15 cellular contexts compared by ENCODE assay signal in genomic region chr17:15106540-15106939, GRCh38.
A peak's percentile ranks its signal among the peaks of the same experiment; 100 is the strongest.
DNase-seq lines count a peak whose midpoint lies in the region; ATAC-seq and TF ChIP-seq lines count a peak whose summit lies in the region.
"Had no signal": no experiment of that assay in that cellular context is flagged by ENCODE, and none has a peak within 500 bp of the region (broad histone marks: within the 10 kb centered on the region; RNA-seq: fewer than 3 reads in every experiment).

No MANE protein-coding gene starts in this region.

- H3K36me3 ChIP-seq in kidney epithelial cell (ENCODE audit: control insufficient read depth, insufficient read depth, low read length) (no peaks in the 10 kb centered on the region), tibial artery (no peaks in the 10 kb centered on the region)
- H3K36me3 ChIP-seq: heart left ventricle had no signal

- no peak overlapping the region for H3K4me3 ChIP-seq in kidney epithelial cell (ENCODE audit: low read depth, low read length)
- no peak overlapping the region for H3K4me3 ChIP-seq in tibial artery
- H3K4me3 ChIP-seq: heart left ventricle had no signal

- H3K4me1 ChIP-seq in tibial artery, result no peaks in the 10 kb centered on the region

- ATAC-seq in HG02884 (IDR thresholded peaks at IDR 0.05; ENCODE audit: unreplicated experiment), result no peak
- ATAC-seq: activated T-cell treated with anti-CD3 and anti-CD28 coated beads, Interleukin-2, amount 50 U/mL, for 4 hours had no signal

- no peaks in the 10 kb centered on the region for H3K9me3 ChIP-seq in tibial artery
- H3K9me3 ChIP-seq: heart left ventricle had no signal

- no peak for TF ChIP-seq CTCF in kidney epithelial cell (IDR thresholded peaks at IDR 0.05; ENCODE audit: insufficient read depth, low read length, poor library complexity, severe bottlenecking)
- no peak for TF ChIP-seq CTCF in tibial artery (IDR thresholded peaks at IDR 0.05)

- DNase-seq in EL, result peak; percentile 47
- peak; percentile 76 for DNase-seq in HPDE6-E6E7 (ENCODE audit: extremely low spot score)
- peak; percentile 29 for DNase-seq in astrocyte of the hippocampus (ENCODE audit: low read depth, low spot score)
- DNase-seq in kidney epithelial cell (ENCODE audit: low read depth), result peak; percentile 14
- no peak for DNase-seq in activated effector memory CD4-positive, alpha-beta T cell treated with Interleukin-2 at 50 U/mL for 16 hours
- DNase-seq in activated T-cell treated with anti-CD3 and anti-CD28 coated beads for 4 hours, result no peak
- DNase-seq in tibial artery, result no peak
- DNase-seq: activated CD4-positive, alpha-beta T cell treated with anti-CD3 and anti-CD28 coated beads, Interleukin-2, amount 10 ng/mL, durations not matched to agents 24 days and 14 days; activated T-cell treated with anti-CD3 and anti-CD28 coated beads, Interleukin-2, amount 50 U/mL, for 4 hours; heart left ventricle; MM.1S; naive B cell; SHP77 treated with DMSO at 0.1 percent for 48 hours had no signal

- no peaks in the 10 kb centered on the region for H3K27me3 ChIP-seq in kidney epithelial cell (ENCODE audit: control insufficient read depth, insufficient read depth, low read length)
- H3K27me3 ChIP-seq in tibial artery, result peaks cover 0 to 2% of the 10 kb centered on the region in 2 donors
- H3K27me3 ChIP-seq: heart left ventricle had no signal

- intact Hi-C loops in tibial artery (cut with DNase I; ENCODE audit: low total_unique reads), result no loop called here

- no peak overlapping the region for H3K27ac ChIP-seq in tibial artery
- H3K27ac ChIP-seq: C4-2B had no signal

Comparison
In these comparisons a context has a peak if more than half of its experiments do, and no peak if none do; other contexts are left out.
1. DNase-seq: peak in EL (single experiment), HPDE6-E6E7 (single experiment), astrocyte of the hippocampus (single experiment) and kidney epithelial cell (single experiment); none in activated effector memory CD4-positive, alpha-beta T cell treated with Interleukin-2 at 50 U/mL for 16 hours (single experiment), activated T-cell treated with anti-CD3 and anti-CD28 coated beads for 4 hours (single experiment) and tibial artery (0 of 2).